ENCODE assay signal across 11 cellular contexts in the genomic region with DNA sequence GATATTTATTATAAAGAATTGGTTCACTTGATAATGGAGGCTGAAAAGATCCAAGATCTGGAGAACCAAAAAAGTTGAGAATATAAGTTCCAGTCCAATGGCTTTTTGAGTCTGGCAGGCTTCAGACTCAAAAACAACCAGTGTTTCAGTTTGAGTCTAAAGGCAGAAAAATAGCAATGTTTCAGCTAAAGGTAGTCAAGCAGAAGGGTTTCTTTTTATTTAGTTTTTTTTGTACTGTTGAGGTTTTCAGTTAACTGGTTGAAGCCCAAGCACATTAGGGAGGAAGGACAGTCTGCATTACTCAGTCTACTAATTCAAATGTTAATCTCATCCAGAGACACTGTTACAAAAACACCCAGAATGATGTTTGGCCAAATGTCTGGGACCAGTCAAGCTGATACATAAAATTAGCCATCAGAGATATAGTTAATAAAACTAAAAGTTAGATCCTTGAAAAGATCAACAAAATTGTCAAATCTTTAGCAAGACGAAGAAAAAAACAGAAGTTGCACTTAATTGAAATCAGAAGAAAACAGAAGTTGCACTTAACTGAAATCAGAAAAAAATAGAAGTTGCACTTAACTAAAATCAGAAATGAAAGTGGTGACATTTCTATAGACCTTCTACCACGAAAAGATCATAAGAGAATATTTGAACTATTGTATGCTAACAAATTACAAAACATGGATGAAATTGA.
DNase-seq lines count a peak whose midpoint lies in the region; ATAC-seq and TF ChIP-seq lines count a peak whose summit lies in the region.
"Had no signal": no experiment of that assay in that cellular context is flagged by ENCODE, and none has a peak within 500 bp of the region (broad histone marks: within the 10 kb centered on the region; RNA-seq: fewer than 3 reads in every experiment).

No MANE protein-coding gene starts in this region.

- H3K27me3 Mint-ChIP-seq in WTC11 (ENCODE audit: low read depth): no peaks in the 10 kb centered on the region; the same call in 1 of the 2 replicates
- H3K27me3 Mint-ChIP-seq in activated CD8-positive, alpha-beta T cell treated with anti-CD3 and anti-CD28 coated beads for 36 hours: peaks cover 1% of the 10 kb centered on the region

- CTCF ChIA-PET in WTC11 (lab: Charles Lee): no interaction called here
- CTCF ChIA-PET in activated CD8-positive, alpha-beta T cell treated with anti-CD3 and anti-CD28 coated beads for 36 hours (lab: Charles Lee): no interaction called here

- no peak for TF ChIP-seq CTCF in WTC11 (IDR thresholded peaks at IDR 0.05)
- TF ChIP-seq CTCF in activated CD8-positive, alpha-beta T cell treated with anti-CD3 and anti-CD28 coated beads for 36 hours (IDR thresholded peaks at IDR 0.05): no peak

- no peaks in the 10 kb centered on the region for H3K36me3 Mint-ChIP-seq in WTC11
- H3K36me3 Mint-ChIP-seq in activated CD8-positive, alpha-beta T cell treated with anti-CD3 and anti-CD28 coated beads for 36 hours (ENCODE audit: low read depth): no peaks in the 10 kb centered on the region

- POLR2A ChIA-PET in WTC11 (lab: Charles Lee): no interaction called here
- POLR2A ChIA-PET in activated CD8-positive, alpha-beta T cell treated with anti-CD3 and anti-CD28 coated beads for 36 hours (lab: Charles Lee): no interaction called here

- H3K4me3 Mint-ChIP-seq in WTC11: no peak overlapping the region
- no peak overlapping the region for H3K4me3 Mint-ChIP-seq in activated CD8-positive, alpha-beta T cell treated with anti-CD3 and anti-CD28 coated beads for 36 hours

- peaks cover 12% of the 10 kb centered on the region for H3K9me3 Mint-ChIP-seq in WTC11
- H3K9me3 Mint-ChIP-seq in activated CD8-positive, alpha-beta T cell treated with anti-CD3 and anti-CD28 coated beads for 36 hours: peaks cover 7% of the 10 kb centered on the region

- peaks cover 10% of the 10 kb centered on the region for H3K4me1 Mint-ChIP-seq in WTC11
- no peaks in the 10 kb centered on the region for H3K4me1 Mint-ChIP-seq in activated CD8-positive, alpha-beta T cell treated with anti-CD3 and anti-CD28 coated beads for 36 hours (ENCODE audit: low read depth)

- intact Hi-C loops in activated CD8-positive, alpha-beta T cell treated with anti-CD3 and anti-CD28 coated beads for 36 hours (cut with micrococcal nuclease): no loop called here

- H3K27ac Mint-ChIP-seq in WTC11: peak overlapping the region; percentile 69
- no peak overlapping the region for H3K27ac Mint-ChIP-seq in activated CD8-positive, alpha-beta T cell treated with anti-CD3 and anti-CD28 coated beads for 36 hours

- ATAC-seq in GM18858 (IDR thresholded peaks at IDR 0.05; ENCODE audit: unreplicated experiment) (peak; percentile 87), GM21529 (IDR thresholded peaks at IDR 0.05; ENCODE audit: unreplicated experiment) (peak; percentile 87), HG03135 (IDR thresholded peaks at IDR 0.05; ENCODE audit: unreplicated experiment) (peak; percentile 84), WTC11 (no peak; the same call in 1 of the 2 replicates)
- no peak for ATAC-seq in activated CD8-positive, alpha-beta T cell treated with anti-CD3 and anti-CD28 coated beads for 36 hours
- ATAC-seq: HCT116 had no signal

- no peak for DNase-seq in WTC11 (ENCODE audit: low spot score)
- no peak for DNase-seq in activated CD8-positive, alpha-beta T cell treated with anti-CD3 and anti-CD28 coated beads for 36 hours
- DNase-seq in NCI-H1092 (lab: John Stamatoyannopoulos, UW): no peak
- DNase-seq in D341Med (ENCODE audit: low spot score): no peak
- no peak for DNase-seq in NCI-H2227 (lab: John Stamatoyannopoulos, UW; ENCODE audit: unreplicated experiment)
- DNase-seq: activated CD4-positive, alpha-beta T cell treated with anti-CD3 and anti-CD28 coated beads for 4 hours; DMS153 had no signal

TF ChIP-seq in WTC11, 78 proteins besides CTCF, POLR2A, EP300 and RAD21 (continues in another document):
- TF ChIP-seq MXD4 (CRISPR knock-in tag; IDR thresholded peaks at IDR 0.05; ENCODE audit: borderline replicate concordance): no peak
- TF ChIP-seq, protein P1, sequence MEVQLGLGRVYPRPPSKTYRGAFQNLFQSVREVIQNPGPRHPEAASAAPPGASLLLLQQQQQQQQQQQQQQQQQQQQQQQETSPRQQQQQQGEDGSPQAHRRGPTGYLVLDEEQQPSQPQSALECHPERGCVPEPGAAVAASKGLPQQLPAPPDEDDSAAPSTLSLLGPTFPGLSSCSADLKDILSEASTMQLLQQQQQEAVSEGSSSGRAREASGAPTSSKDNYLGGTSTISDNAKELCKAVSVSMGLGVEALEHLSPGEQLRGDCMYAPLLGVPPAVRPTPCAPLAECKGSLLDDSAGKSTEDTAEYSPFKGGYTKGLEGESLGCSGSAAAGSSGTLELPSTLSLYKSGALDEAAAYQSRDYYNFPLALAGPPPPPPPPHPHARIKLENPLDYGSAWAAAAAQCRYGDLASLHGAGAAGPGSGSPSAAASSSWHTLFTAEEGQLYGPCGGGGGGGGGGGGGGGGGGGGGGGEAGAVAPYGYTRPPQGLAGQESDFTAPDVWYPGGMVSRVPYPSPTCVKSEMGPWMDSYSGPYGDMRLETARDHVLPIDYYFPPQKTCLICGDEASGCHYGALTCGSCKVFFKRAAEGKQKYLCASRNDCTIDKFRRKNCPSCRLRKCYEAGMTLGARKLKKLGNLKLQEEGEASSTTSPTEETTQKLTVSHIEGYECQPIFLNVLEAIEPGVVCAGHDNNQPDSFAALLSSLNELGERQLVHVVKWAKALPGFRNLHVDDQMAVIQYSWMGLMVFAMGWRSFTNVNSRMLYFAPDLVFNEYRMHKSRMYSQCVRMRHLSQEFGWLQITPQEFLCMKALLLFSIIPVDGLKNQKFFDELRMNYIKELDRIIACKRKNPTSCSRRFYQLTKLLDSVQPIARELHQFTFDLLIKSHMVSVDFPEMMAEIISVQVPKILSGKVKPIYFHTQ (CRISPR knock-in tag; IDR thresholded peaks at IDR 0.05): no peak
- TF ChIP-seq, protein P2, sequence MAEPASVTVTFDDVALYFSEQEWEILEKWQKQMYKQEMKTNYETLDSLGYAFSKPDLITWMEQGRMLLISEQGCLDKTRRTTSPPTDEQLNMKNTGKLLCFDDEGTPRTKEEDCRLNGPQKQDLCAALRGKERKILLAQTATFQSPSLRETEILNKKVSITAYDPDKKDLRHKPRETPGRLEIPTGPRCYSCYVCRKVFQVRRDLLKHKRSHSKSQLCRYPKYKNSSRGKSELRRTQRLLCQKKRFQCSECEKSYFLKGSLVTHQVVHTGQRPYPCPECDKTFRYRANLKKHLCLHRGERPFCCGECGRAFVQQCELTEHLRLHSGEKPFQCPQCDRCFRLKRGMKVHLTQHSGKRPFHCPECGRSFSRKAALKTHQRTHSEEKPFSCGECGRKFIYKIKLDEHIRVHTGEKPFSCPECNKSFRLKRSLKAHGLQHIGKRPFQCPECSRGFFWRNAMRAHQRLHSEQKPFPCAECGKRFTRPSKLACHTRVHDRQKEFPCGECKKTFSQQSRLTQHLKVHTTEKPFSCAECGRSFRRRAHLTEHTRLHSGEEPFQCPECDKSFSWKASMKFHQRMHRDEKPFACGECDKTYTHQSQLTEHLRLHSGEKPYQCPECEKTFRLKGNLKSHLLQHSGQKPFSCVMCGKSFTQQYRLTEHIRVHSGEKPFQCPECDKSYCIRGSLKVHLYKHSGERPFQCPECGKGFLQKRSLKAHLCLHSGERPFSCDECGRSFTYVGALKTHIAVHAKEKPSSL (CRISPR knock-in tag; conservative IDR thresholded peaks at IDR 0.05): no peak
- TF ChIP-seq, protein P3, sequence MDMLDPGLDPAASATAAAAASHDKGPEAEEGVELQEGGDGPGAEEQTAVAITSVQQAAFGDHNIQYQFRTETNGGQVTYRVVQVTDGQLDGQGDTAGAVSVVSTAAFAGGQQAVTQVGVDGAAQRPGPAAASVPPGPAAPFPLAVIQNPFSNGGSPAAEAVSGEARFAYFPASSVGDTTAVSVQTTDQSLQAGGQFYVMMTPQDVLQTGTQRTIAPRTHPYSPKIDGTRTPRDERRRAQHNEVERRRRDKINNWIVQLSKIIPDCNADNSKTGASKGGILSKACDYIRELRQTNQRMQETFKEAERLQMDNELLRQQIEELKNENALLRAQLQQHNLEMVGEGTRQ (CRISPR knock-in tag; IDR thresholded peaks at IDR 0.05): no peak
- TF ChIP-seq ESRRA (CRISPR knock-in tag; IDR thresholded peaks at IDR 0.05; ENCODE audit: borderline replicate concordance): no peak
- TF ChIP-seq, protein P4, sequence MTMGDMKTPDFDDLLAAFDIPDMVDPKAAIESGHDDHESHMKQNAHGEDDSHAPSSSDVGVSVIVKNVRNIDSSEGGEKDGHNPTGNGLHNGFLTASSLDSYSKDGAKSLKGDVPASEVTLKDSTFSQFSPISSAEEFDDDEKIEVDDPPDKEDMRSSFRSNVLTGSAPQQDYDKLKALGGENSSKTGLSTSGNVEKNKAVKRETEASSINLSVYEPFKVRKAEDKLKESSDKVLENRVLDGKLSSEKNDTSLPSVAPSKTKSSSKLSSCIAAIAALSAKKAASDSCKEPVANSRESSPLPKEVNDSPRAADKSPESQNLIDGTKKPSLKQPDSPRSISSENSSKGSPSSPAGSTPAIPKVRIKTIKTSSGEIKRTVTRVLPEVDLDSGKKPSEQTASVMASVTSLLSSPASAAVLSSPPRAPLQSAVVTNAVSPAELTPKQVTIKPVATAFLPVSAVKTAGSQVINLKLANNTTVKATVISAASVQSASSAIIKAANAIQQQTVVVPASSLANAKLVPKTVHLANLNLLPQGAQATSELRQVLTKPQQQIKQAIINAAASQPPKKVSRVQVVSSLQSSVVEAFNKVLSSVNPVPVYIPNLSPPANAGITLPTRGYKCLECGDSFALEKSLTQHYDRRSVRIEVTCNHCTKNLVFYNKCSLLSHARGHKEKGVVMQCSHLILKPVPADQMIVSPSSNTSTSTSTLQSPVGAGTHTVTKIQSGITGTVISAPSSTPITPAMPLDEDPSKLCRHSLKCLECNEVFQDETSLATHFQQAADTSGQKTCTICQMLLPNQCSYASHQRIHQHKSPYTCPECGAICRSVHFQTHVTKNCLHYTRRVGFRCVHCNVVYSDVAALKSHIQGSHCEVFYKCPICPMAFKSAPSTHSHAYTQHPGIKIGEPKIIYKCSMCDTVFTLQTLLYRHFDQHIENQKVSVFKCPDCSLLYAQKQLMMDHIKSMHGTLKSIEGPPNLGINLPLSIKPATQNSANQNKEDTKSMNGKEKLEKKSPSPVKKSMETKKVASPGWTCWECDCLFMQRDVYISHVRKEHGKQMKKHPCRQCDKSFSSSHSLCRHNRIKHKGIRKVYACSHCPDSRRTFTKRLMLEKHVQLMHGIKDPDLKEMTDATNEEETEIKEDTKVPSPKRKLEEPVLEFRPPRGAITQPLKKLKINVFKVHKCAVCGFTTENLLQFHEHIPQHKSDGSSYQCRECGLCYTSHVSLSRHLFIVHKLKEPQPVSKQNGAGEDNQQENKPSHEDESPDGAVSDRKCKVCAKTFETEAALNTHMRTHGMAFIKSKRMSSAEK (CRISPR knock-in tag; IDR thresholded peaks at IDR 0.05; ENCODE audit: borderline replicate concordance): no peak
- no peak for TF ChIP-seq NR2C2 (CRISPR knock-in tag; IDR thresholded peaks at IDR 0.05)
- no peak for TF ChIP-seq EMX1 (CRISPR knock-in tag; IDR thresholded peaks at IDR 0.05)
- TF ChIP-seq MYBL2 (CRISPR knock-in tag; IDR thresholded peaks at IDR 0.05): no peak
- TF ChIP-seq SP1 (CRISPR knock-in tag; conservative IDR thresholded peaks at IDR 0.05): no peak
- no peak for TF ChIP-seq ATF1 (CRISPR knock-in tag; IDR thresholded peaks at IDR 0.05)

Comparison
In these comparisons a context has a peak if more than half of its experiments do, and no peak if none do; other contexts are left out.
1. ATAC-seq: peak in GM18858 (single experiment), GM21529 (single experiment) and HG03135 (single experiment); none in WTC11 (single experiment) and activated CD8-positive, alpha-beta T cell treated with anti-CD3 and anti-CD28 coated beads for 36 hours (single experiment).